8 cellular contexts compared by ENCODE assay signal in genomic region chr9:19127881-19128719, GRCh38. TPM values are rescaled to one million over a fixed set of nuclear protein-coding genes. Genes with fewer than 3 reads are reported as not detected.
DNase-seq lines count a peak whose midpoint lies in the region; ATAC-seq and TF ChIP-seq lines count a peak whose summit lies in the region.

No MANE protein-coding gene starts in this region.

- peaks cover 0 to 34% (median 3%) of the 10 kb centered on the region in 9 donors for H3K36me3 ChIP-seq in heart right ventricle

- H3K27ac ChIP-seq in heart right ventricle, result peak overlapping the region; percentile 95 to 100 (median 97)

- ATAC-seq in GM21576 (IDR thresholded peaks at IDR 0.05; ENCODE audit: unreplicated experiment) (peak; percentile 17), heart right ventricle (peak; percentile 15 to 57 (median 40))

- DNase-seq in CD14-positive monocyte (ENCODE audit: low spot score) (peak; percentile 53), MV-4-11 (lab: John Stamatoyannopoulos, UW) (peak; percentile 23), heart right ventricle (peak; percentile 16 to 37), retina (peak; percentile 73), NCI-H2107 treated with DMSO at 0.1 percent for 48 hours (lab: John Stamatoyannopoulos, UW; ENCODE audit: unreplicated experiment) (no peak), NCI-H146 treated with DMSO at 0.1 percent for 48 hours (lab: John Stamatoyannopoulos, UW; ENCODE audit: unreplicated experiment) (no peak)
- peak; percentile 39 for DNase-seq in activated naive CD4-positive, alpha-beta T cell treated with Interleukin-2 at 50 U/mL for 16 hours

- H3K9me3 Mint-ChIP-seq in CD14-positive monocyte, result no peaks in the 10 kb centered on the region

- peak overlapping the region; percentile 66 to 97 (median 88) for H3K4me3 ChIP-seq in heart right ventricle

- H3K4me3 Mint-ChIP-seq in CD14-positive monocyte, result peak overlapping the region; percentile 89 to 93

- H3K4me1 ChIP-seq in heart right ventricle, result peaks cover 2 to 63% (median 36%) of the 10 kb centered on the region in 9 donors

- TF ChIP-seq CTCF in CD14-positive monocyte (IDR thresholded peaks at IDR 0.05) (no peak), heart right ventricle (IDR thresholded peaks at IDR 0.05) (no peak)

- H3K36me3 Mint-ChIP-seq in CD14-positive monocyte, result peaks cover 22% of the 10 kb centered on the region in 2 donors

- WGBS in heart right ventricle, 2 donors, result 2 to 3% methylated on average over 43 of the region's 43 CpGs

- H3K27ac Mint-ChIP-seq in CD14-positive monocyte, result peak overlapping the region; percentile 91 to 96 (median 95)

- peaks cover 0 to 6% (median 2%) of the 10 kb centered on the region in 3 donors for H3K27me3 Mint-ChIP-seq in CD14-positive monocyte (ENCODE audit: low read depth in 3 of 3)

- intact Hi-C loops in CD14-positive monocyte (cut with micrococcal nuclease), result loop anchor here (2.0 to 5.0 kb wide), 3 partner anchors 25 to 44 kb away; partner anchors contain the start of gene HAUS6 (in 1 of the 2)
- intact Hi-C loops in heart right ventricle (cut with DNase I), result loop anchor here in 7 of 10 donors (1.0 to 10.0 kb wide), 12 partner anchors 23 to 327 kb away; partner anchors contain the start of gene DENND4C (in 2 of the 7)

- no peaks in the 10 kb centered on the region for H3K9me3 ChIP-seq in heart right ventricle

- H3K4me1 Mint-ChIP-seq in CD14-positive monocyte, result peaks cover 50% of the 10 kb centered on the region

- H3K27me3 ChIP-seq in heart right ventricle, result no peaks in the 10 kb centered on the region

RNA-seq across cellular contexts. Expression of gene PLIN2, which starts 0.8 kb away (rescaled TPM):
- polyA plus RNA-seq in CD14-positive monocyte (10 to 100 TPM; 72.1 to 72.5 TPM), heart right ventricle (100 to 1,000 TPM in 1 of 2 donors, 10 to 100 TPM in 1; 35.0 to 184 TPM)
- 100 to 1,000 TPM in 3 of 10 donors, 10 to 100 TPM in 7; 35.4 to 205 (median 49.4) TPM for total RNA-seq in heart right ventricle

RNA-seq across cellular contexts. Expression of gene HAUS6, which starts 25.4 kb away (rescaled TPM):
- polyA plus RNA-seq in CD14-positive monocyte (1 to 10 TPM; 1.3 to 2.3 TPM), heart right ventricle (1 to 10 TPM; 2.6 to 4.2 TPM)
- total RNA-seq in heart right ventricle, result 10 to 100 TPM in 1 of 10 donors, 1 to 10 TPM in 9; 4.9 to 10.4 (median 7.2) TPM

Comparison
In these comparisons a context has a peak if more than half of its experiments do, and no peak if none do; other contexts are left out.
1. DNase-seq: peak in CD14-positive monocyte (single experiment), MV-4-11 (single experiment), activated naive CD4-positive, alpha-beta T cell treated with Interleukin-2 at 50 U/mL for 16 hours (single experiment), heart right ventricle (2 of 2) and retina (single experiment); none in NCI-H2107 treated with DMSO at 0.1 percent for 48 hours (single experiment) and NCI-H146 treated with DMSO at 0.1 percent for 48 hours (single experiment).